Comparison of ENCODE assay signal across 1 cellular context in genomic region chr6:158283304-158284005, GRCh38.
TF ChIP-seq lines count a peak whose summit lies in the region.

No MANE protein-coding gene starts in this region.

TF ChIP-seq in HEK293, 187 proteins besides CTCF, POLR2A, EP300 and RAD21 (continued from another document and continues in another):
- no peak for TF ChIP-seq ZBTB26 (tag by site-specific recombination; optimal IDR thresholded peaks at IDR 0.05)
- no peak for TF ChIP-seq ZNF266 (tag by site-specific recombination; IDR thresholded peaks at IDR 0.05; ENCODE audit: low read depth)
- no peak for TF ChIP-seq ZNF155 (tag by site-specific recombination; IDR thresholded peaks at IDR 0.05)
- TF ChIP-seq ZNF571 (tag by site-specific recombination; IDR thresholded peaks at IDR 0.05): no peak
- TF ChIP-seq ZNF366 (tag by site-specific recombination; conservative IDR thresholded peaks at IDR 0.05): no peak
- no peak for TF ChIP-seq ZNF610 (tag by site-specific recombination; IDR thresholded peaks at IDR 0.05; ENCODE audit: borderline replicate concordance)
- no peak for TF ChIP-seq ZNF623 (tag by site-specific recombination; IDR thresholded peaks at IDR 0.05)
- no peak for TF ChIP-seq ELK4 (IDR thresholded peaks at IDR 0.05; ENCODE audit: borderline replicate concordance, low read depth, low read length)
- TF ChIP-seq ZNF518A (tag by site-specific recombination; conservative IDR thresholded peaks at IDR 0.05; ENCODE audit: low read depth): no peak
- TF ChIP-seq ZNF114 (tag by site-specific recombination; IDR thresholded peaks at IDR 0.05): no peak
- no peak for TF ChIP-seq KLF9 (tag by site-specific recombination; IDR thresholded peaks at IDR 0.05; ENCODE audit: low read depth)
- no peak for TF ChIP-seq ZNF488 (tag by site-specific recombination; IDR thresholded peaks at IDR 0.05)
- TF ChIP-seq KLF10 (tag by site-specific recombination; IDR thresholded peaks at IDR 0.05): no peak
- peak; percentile 63; the same call in 1 of the 2 replicates for TF ChIP-seq PRDM4 (tag by site-specific recombination; IDR thresholded peaks at IDR 0.05)
- TF ChIP-seq ZNF677 (tag by site-specific recombination; IDR thresholded peaks at IDR 0.05): no peak
- no peak for TF ChIP-seq ZSCAN5A (tag by site-specific recombination; IDR thresholded peaks at IDR 0.05)
- peak; percentile 63 for TF ChIP-seq GLIS2 (tag by site-specific recombination; IDR thresholded peaks at IDR 0.05)
- TF ChIP-seq ZSCAN23 (tag by site-specific recombination; IDR thresholded peaks at IDR 0.05): no peak
- no peak for TF ChIP-seq AEBP2 (tag by site-specific recombination; IDR thresholded peaks at IDR 0.05; ENCODE audit: borderline replicate concordance)
- no peak for TF ChIP-seq SP2 (tag by site-specific recombination; IDR thresholded peaks at IDR 0.05)
- no peak for TF ChIP-seq KLF1 (tag by site-specific recombination; IDR thresholded peaks at IDR 0.05)
- no peak for TF ChIP-seq ZBTB49 (tag by site-specific recombination; IDR thresholded peaks at IDR 0.05; ENCODE audit: low read depth)
- no peak for TF ChIP-seq ZNF621 (tag by site-specific recombination; IDR thresholded peaks at IDR 0.05)
- TF ChIP-seq GFI1B (tag by site-specific recombination; IDR thresholded peaks at IDR 0.05): no peak
- no peak for TF ChIP-seq ZFP41 (tag by site-specific recombination; IDR thresholded peaks at IDR 0.05; ENCODE audit: borderline replicate concordance)
- TF ChIP-seq PRDM6 (tag by site-specific recombination; IDR thresholded peaks at IDR 0.05): no peak
- no peak for TF ChIP-seq ZNF174 (tag by site-specific recombination; IDR thresholded peaks at IDR 0.05)
- no peak for TF ChIP-seq ZNF175 (tag by site-specific recombination; IDR thresholded peaks at IDR 0.05)
- TF ChIP-seq ZIC2 (tag by site-specific recombination; IDR thresholded peaks at IDR 0.05): peak; percentile 45
- no peak for TF ChIP-seq ZNF624 (tag by site-specific recombination; IDR thresholded peaks at IDR 0.05)
- peak; percentile 72 for TF ChIP-seq WT1 (tag by site-specific recombination; IDR thresholded peaks at IDR 0.05)
- no peak for TF ChIP-seq ZNF626 (tag by site-specific recombination; IDR thresholded peaks at IDR 0.05)
- no peak for TF ChIP-seq ZBTB44 (tag by site-specific recombination; IDR thresholded peaks at IDR 0.05)
- no peak for TF ChIP-seq ZBTB48 (tag by site-specific recombination; IDR thresholded peaks at IDR 0.05)
- TF ChIP-seq ZNF37A (tag by site-specific recombination; IDR thresholded peaks at IDR 0.05): no peak
- no peak for TF ChIP-seq ZNF704 (tag by site-specific recombination; IDR thresholded peaks at IDR 0.05)
- 0 out of 2 replicates have a peak, but pooled peaks have one; percentile 10 for TF ChIP-seq ZXDB (tag by site-specific recombination; IDR thresholded peaks at IDR 0.05)
